14 cellular contexts compared by ENCODE assay signal in genomic region chr21:27769763-27770162, GRCh38.
DNase-seq lines count a peak whose midpoint lies in the region; ATAC-seq and TF ChIP-seq lines count a peak whose summit lies in the region.
"Had no signal": no experiment of that assay in that cellular context is flagged by ENCODE, and none has a peak within 500 bp of the region (broad histone marks: within the 10 kb centered on the region; RNA-seq: fewer than 3 reads in every experiment).

No MANE protein-coding gene starts in this region.

- ATAC-seq in activated T-cell treated with anti-CD3 and anti-CD28 coated beads, Interleukin-2, amount 50 U/mL, for 72 hours (replicated peaks in 1 of 2) = no peak
- ATAC-seq in GM18867 (IDR thresholded peaks at IDR 0.05; ENCODE audit: unreplicated experiment) = no peak
- ATAC-seq: K562 had no signal

- no peak overlapping the region for H3K27ac Mint-ChIP-seq in activated T-cell treated with anti-CD3 and anti-CD28 coated beads, Interleukin-2, amount 50 U/mL, for 72 hours

- H3K9me3 Mint-ChIP-seq in activated T-cell treated with anti-CD3 and anti-CD28 coated beads, Interleukin-2, amount 50 U/mL, for 72 hours = no peaks in the 10 kb centered on the region

- no peak for TF ChIP-seq POLR2A in NB4 (IDR thresholded peaks at IDR 0.05; ENCODE audit: extremely low read depth, insufficient read length)

- no peaks in the 10 kb centered on the region for H3K36me3 Mint-ChIP-seq in activated T-cell treated with anti-CD3 and anti-CD28 coated beads, Interleukin-2, amount 50 U/mL, for 72 hours (ENCODE audit: insufficient read depth in 2 of 2)

- no peak overlapping the region for H3K4me3 Mint-ChIP-seq in activated T-cell treated with anti-CD3 and anti-CD28 coated beads, Interleukin-2, amount 50 U/mL, for 72 hours

- TF ChIP-seq CTCF in HL-60 (IDR thresholded peaks at IDR 0.05; ENCODE audit: insufficient read depth, low read length) = no peak
- no peak for TF ChIP-seq CTCF in NB4 (IDR thresholded peaks at IDR 0.05; ENCODE audit: low read depth, low read length)

- DNase-seq in HL-60 (ENCODE audit: low read depth in 1 of 2, low spot score in 1 of 2) = peak; percentile 10 to 54
- peak; percentile 13 for DNase-seq in NB4 (ENCODE audit: low read depth)
- peak; percentile 51 for DNase-seq in SKM-1 treated with dmso at 0.1 percent for 144 hours (lab: John Stamatoyannopoulos, UW; ENCODE audit: unreplicated experiment)
- peak; percentile 15 for DNase-seq in iris pigment epithelial cell (ENCODE audit: low read depth)
- no peak for DNase-seq in activated T-cell treated with anti-CD3 and anti-CD28 coated beads, Interleukin-2, amount 50 U/mL, for 72 hours
- no peak for DNase-seq in NCI-H2227 (lab: John Stamatoyannopoulos, UW; ENCODE audit: unreplicated experiment)
- DNase-seq: HCEC 1CT, NCI-H2029, NCI-H510A treated with DMSO at 0.1 percent for 48 hours, T-helper 2 cell had no signal

- peak overlapping the region; percentile 68 for H3K27ac ChIP-seq in HL-60 (replicated peaks)
- H3K27ac ChIP-seq: SK-N-MC had no signal

- no peaks in the 10 kb centered on the region for H3K27me3 ChIP-seq in HL-60 (ENCODE audit: insufficient read depth, poor library complexity, severe bottlenecking)
- H3K27me3 ChIP-seq: BLaER1 treated with 17β-estradiol and CSF1 and Interleukin-3, amounts not matched to agents 10 nM and 100 nM had no signal

- H3K27me3 Mint-ChIP-seq in activated T-cell treated with anti-CD3 and anti-CD28 coated beads, Interleukin-2, amount 50 U/mL, for 72 hours (ENCODE audit: low read depth) = no peaks in the 10 kb centered on the region

- H3K4me1 Mint-ChIP-seq in activated T-cell treated with anti-CD3 and anti-CD28 coated beads, Interleukin-2, amount 50 U/mL, for 72 hours (ENCODE audit: low read depth) = no peaks in the 10 kb centered on the region

- H3K4me3 ChIP-seq in HL-60 (replicated peaks; ENCODE audit: insufficient read depth, low read length) (no peak overlapping the region), NB4 (ENCODE audit: low read depth, low read length) (no peak overlapping the region)
- H3K4me3 ChIP-seq: BLaER1 treated with 17β-estradiol and CSF1 and Interleukin-3, amounts not matched to agents 10 nM and 100 nM; K562; SK-N-MC had no signal

Comparison
In these comparisons a context has a peak if more than half of its experiments do, and no peak if none do; other contexts are left out.
1. DNase-seq: peak in HL-60 (2 of 2), NB4 (single experiment), SKM-1 treated with dmso at 0.1 percent for 144 hours (single experiment) and iris pigment epithelial cell (single experiment); none in activated T-cell treated with anti-CD3 and anti-CD28 coated beads, Interleukin-2, amount 50 U/mL, for 72 hours (0 of 2) and NCI-H2227 (single experiment).